Comparison of ENCODE assay signal across 1 cellular context in the genomic region with DNA sequence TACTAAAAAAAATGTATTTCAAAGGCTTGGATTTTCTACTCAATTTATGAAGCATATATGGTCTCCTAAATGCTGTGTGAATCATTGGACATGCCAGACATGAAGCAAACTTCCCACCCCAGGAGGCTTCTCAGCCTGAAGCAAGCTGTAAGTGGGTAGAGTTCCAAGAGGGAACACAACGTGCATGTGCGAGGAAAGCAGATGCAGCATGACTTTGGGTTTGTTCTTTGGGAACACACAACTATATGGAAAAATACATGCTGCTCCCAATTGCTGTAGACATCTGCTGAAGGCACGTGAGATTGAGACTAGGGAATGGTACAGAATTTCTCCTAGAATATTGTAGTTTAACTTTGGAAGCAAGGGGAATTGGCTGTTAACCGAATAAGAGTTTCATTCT.
TF ChIP-seq lines count a peak whose summit lies in the region.

No MANE protein-coding gene starts in this region.

TF ChIP-seq in H1, 55 proteins besides CTCF, POLR2A, EP300 and RAD21:
- no peak for TF ChIP-seq TCF12 (IDR thresholded peaks at IDR 0.05; ENCODE audit: low read depth, low read length)
- TF ChIP-seq KDM4A (IDR thresholded peaks at IDR 0.05; ENCODE audit: low read depth, low read length, severe bottlenecking) = no peak
- TF ChIP-seq BCL11A (IDR thresholded peaks at IDR 0.05; ENCODE audit: low read depth in 2 of 2, low read length in 2 of 2) = no peak
- TF ChIP-seq, protein P1, sequence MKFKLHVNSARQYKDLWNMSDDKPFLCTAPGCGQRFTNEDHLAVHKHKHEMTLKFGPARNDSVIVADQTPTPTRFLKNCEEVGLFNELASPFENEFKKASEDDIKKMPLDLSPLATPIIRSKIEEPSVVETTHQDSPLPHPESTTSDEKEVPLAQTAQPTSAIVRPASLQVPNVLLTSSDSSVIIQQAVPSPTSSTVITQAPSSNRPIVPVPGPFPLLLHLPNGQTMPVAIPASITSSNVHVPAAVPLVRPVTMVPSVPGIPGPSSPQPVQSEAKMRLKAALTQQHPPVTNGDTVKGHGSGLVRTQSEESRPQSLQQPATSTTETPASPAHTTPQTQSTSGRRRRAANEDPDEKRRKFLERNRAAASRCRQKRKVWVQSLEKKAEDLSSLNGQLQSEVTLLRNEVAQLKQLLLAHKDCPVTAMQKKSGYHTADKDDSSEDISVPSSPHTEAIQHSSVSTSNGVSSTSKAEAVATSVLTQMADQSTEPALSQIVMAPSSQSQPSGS (IDR thresholded peaks at IDR 0.05; ENCODE audit: low read length) = no peak
- no peak for TF ChIP-seq BACH1 (IDR thresholded peaks at IDR 0.05; ENCODE audit: low read length)
- TF ChIP-seq, protein P2, sequence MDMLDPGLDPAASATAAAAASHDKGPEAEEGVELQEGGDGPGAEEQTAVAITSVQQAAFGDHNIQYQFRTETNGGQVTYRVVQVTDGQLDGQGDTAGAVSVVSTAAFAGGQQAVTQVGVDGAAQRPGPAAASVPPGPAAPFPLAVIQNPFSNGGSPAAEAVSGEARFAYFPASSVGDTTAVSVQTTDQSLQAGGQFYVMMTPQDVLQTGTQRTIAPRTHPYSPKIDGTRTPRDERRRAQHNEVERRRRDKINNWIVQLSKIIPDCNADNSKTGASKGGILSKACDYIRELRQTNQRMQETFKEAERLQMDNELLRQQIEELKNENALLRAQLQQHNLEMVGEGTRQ (IDR thresholded peaks at IDR 0.05; ENCODE audit: low read length) = no peak
- TF ChIP-seq NRF1 (IDR thresholded peaks at IDR 0.05; ENCODE audit: low read depth, low read length) = no peak
- TF ChIP-seq CHD2 (IDR thresholded peaks at IDR 0.05; ENCODE audit: low read length) = no peak
- no peak for TF ChIP-seq EGR1 (IDR thresholded peaks at IDR 0.05; ENCODE audit: borderline replicate concordance, low read depth, low read length)
- no peak for TF ChIP-seq SIN3A (conservative IDR thresholded peaks at IDR 0.05 in 1 of 2, IDR thresholded peaks at IDR 0.05 in 1 of 2; ENCODE audit: low read depth in 1 of 2, low read length in 2 of 2)
- TF ChIP-seq POLR2AphosphoS5 (IDR thresholded peaks at IDR 0.05; ENCODE audit: low read depth, low read length) = no peak
- no peak for TF ChIP-seq SIX5 (IDR thresholded peaks at IDR 0.05; ENCODE audit: low read depth, low read length)
- TF ChIP-seq CBX5 (IDR thresholded peaks at IDR 0.05; ENCODE audit: low read depth, low read length) = no peak
- TF ChIP-seq SIRT6 (IDR thresholded peaks at IDR 0.05; ENCODE audit: low read length) = no peak
- no peak for TF ChIP-seq SP1 (IDR thresholded peaks at IDR 0.05; ENCODE audit: low read depth, low read length)
- no peak for TF ChIP-seq CREB1 (IDR thresholded peaks at IDR 0.05)
